16 cellular contexts compared by ENCODE assay signal in the genomic region with DNA sequence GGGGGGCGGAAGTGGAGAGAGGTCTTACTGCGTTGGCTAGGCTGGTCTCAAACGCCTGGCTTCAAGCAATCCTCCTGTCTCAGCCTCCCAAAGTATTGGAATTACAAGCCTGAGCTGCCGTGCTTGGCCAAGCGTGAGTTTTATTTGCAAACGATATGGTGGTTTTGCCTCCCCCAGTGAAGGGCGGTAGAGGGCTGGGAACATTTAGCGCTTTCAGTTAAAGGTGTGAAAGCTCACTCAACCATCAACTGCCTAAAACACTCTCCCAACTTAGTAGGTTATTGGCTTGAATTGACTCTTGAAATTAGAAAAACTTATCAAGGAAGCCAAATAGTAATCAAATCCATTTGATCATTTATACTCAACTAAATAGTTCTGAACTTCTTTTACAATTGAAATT.
DNase-seq lines count a peak whose midpoint lies in the region; ATAC-seq and TF ChIP-seq lines count a peak whose summit lies in the region.
"Had no signal": no experiment of that assay in that cellular context is flagged by ENCODE, and none has a peak within 500 bp of the region (broad histone marks: within the 10 kb centered on the region; RNA-seq: fewer than 3 reads in every experiment).

No MANE protein-coding gene starts in this region.

- no peak overlapping the region; the same call in 1 of the 2 replicates for H3K18ac ChIP-seq in IMR-90 (ENCODE audit: low read depth, low read length)

- H3K9ac ChIP-seq in IMR-90 (ENCODE audit: low read depth, low read length) = no peak overlapping the region

- H2BK15ac ChIP-seq in IMR-90 (ENCODE audit: low read depth, low read length) = 0 out of 3 replicates have a peak overlapping the region, but pooled peaks have one; percentile 45

- H2BK5ac ChIP-seq in IMR-90 (ENCODE audit: low read depth, low read length, poor library complexity, severe bottlenecking) = no peak overlapping the region

- peaks cover 18% of the 10 kb centered on the region for H3K4me1 ChIP-seq in IMR-90 (ENCODE audit: control insufficient read depth, insufficient read depth, low read length)
- peaks cover 0 to 70% (median 2%) of the 10 kb centered on the region in 4 donors for H3K4me1 ChIP-seq in tibial artery
- H3K4me1 ChIP-seq: A549, BE2C had no signal

- H3K4me3 Mint-ChIP-seq in memory B cell = peak overlapping the region; percentile 11
- no peak overlapping the region for H3K4me3 Mint-ChIP-seq in activated CD4-positive, alpha-beta memory T cell treated with anti-CD3 and anti-CD28 coated beads for 36 hours
- no peak overlapping the region for H3K4me3 Mint-ChIP-seq in activated T-cell treated with anti-CD3 and anti-CD28 coated beads, Interleukin-2, amount 50 U/mL, for 24 hours
- H3K4me3 Mint-ChIP-seq: CD14-positive monocyte; CD8-positive, alpha-beta T cell had no signal

- no peak overlapping the region for H3K4me2 ChIP-seq in IMR-90 (ENCODE audit: low read depth, low read length)
- H3K4me2 ChIP-seq: A549 had no signal

- TF ChIP-seq CTCF in IMR-90 (conservative IDR thresholded peaks at IDR 0.05; ENCODE audit: low read depth, low read length) (no peak), tibial artery (IDR thresholded peaks at IDR 0.05) (no peak)

- BruUV-seq in IMR-90 (replicated peaks; lab: Mats Ljungman, UMichigan) = no TSS peak

- H2BK20ac ChIP-seq in IMR-90 (ENCODE audit: low read depth, low read length) = no peak overlapping the region; the same call in 1 of the 2 replicates

- POLR2A ChIA-PET in IMR-90 (lab: Charles Lee; ENCODE audit: unreplicated experiment) = no interaction called here
- POLR2A ChIA-PET in activated CD4-positive, alpha-beta memory T cell treated with anti-CD3 and anti-CD28 coated beads for 36 hours (lab: Charles Lee) = no interaction called here

- no CpG with 5 or more reads among the region's 8 CpGs for WGBS in IMR-90 (ENCODE audit: extremely low coverage in 2 of 2, insufficient read length in 1 of 2), 2 experiments

- peaks cover 3% of the 10 kb centered on the region; the same call in 1 of the 2 replicates for H3K9me3 ChIP-seq in IMR-90 (ENCODE audit: control insufficient read depth, insufficient read depth, low read length)
- H3K9me3 ChIP-seq in tibial artery = no peaks in the 10 kb centered on the region
- H3K9me3 ChIP-seq: A549, BE2C had no signal

- H3K36me3 ChIP-seq in IMR-90 (ENCODE audit: control insufficient read depth, insufficient read depth, low read length) (no peaks in the 10 kb centered on the region), tibial artery (no peaks in the 10 kb centered on the region)
- H3K36me3 ChIP-seq: BE2C had no signal

- no peak overlapping the region for H2AK9ac ChIP-seq in IMR-90 (replicated peaks; ENCODE audit: low read depth, low read length, poor library complexity)

- no peak for TF ChIP-seq RAD21 in IMR-90 (IDR thresholded peaks at IDR 0.05; ENCODE audit: low read length)

- H3K27ac ChIP-seq in IMR-90 (ENCODE audit: insufficient read depth, low read length) (no peak overlapping the region), tibial artery (peak overlapping the region; percentile 46 to 67)
- H3K27ac ChIP-seq: A549 had no signal

- no peak overlapping the region for H3K56ac ChIP-seq in IMR-90 (ENCODE audit: extremely low read depth, insufficient read depth, low read length)

- H3K27ac Mint-ChIP-seq in memory B cell = no peak overlapping the region
- no peak overlapping the region for H3K27ac Mint-ChIP-seq in activated CD4-positive, alpha-beta memory T cell treated with anti-CD3 and anti-CD28 coated beads for 36 hours
- H3K27ac Mint-ChIP-seq in activated T-cell treated with anti-CD3 and anti-CD28 coated beads, Interleukin-2, amount 50 U/mL, for 24 hours = no peak overlapping the region
- H3K27ac Mint-ChIP-seq: CD14-positive monocyte; CD8-positive, alpha-beta T cell had no signal

- H4K91ac ChIP-seq in IMR-90 (ENCODE audit: insufficient read depth, low read depth, low read length) = no peak overlapping the region

- DNase-seq in IMR-90 (no peak), glomerular visceral epithelial cell (ENCODE audit: extremely low spot score) (peak; percentile 35), memory B cell (ENCODE audit: low spot score in 2 of 2) (no peak), tibial artery (no peak)
- DNase-seq in activated CD4-positive, alpha-beta memory T cell treated with anti-CD3 and anti-CD28 coated beads for 36 hours = no peak
- DNase-seq in activated T-cell treated with anti-CD3 and anti-CD28 coated beads, Interleukin-2, amount 50 U/mL, for 24 hours = no peak
- DNase-seq: BE2C; CD8-positive, alpha-beta T cell; COR-L47; DMS153; DMS79 treated with DMSO at 0.1 percent for 48 hours; GDM1; HCEC 1CT had no signal

- H3K4me3 ChIP-seq in IMR-90 (ENCODE audit: insufficient read depth, low read depth, low read length) = no peak overlapping the region
- H3K4me3 ChIP-seq in tibial artery = no peak overlapping the region
- H3K4me3 ChIP-seq: A549 had no signal

- CTCF ChIA-PET in IMR-90 (lab: Yijun Ruan, JAX) = no interaction called here
- CTCF ChIA-PET in activated CD4-positive, alpha-beta memory T cell treated with anti-CD3 and anti-CD28 coated beads for 36 hours (lab: Charles Lee) = no interaction called here

- peaks cover 13% of the 10 kb centered on the region for H3K4me1 Mint-ChIP-seq in memory B cell
- H3K4me1 Mint-ChIP-seq in activated CD4-positive, alpha-beta memory T cell treated with anti-CD3 and anti-CD28 coated beads for 36 hours (ENCODE audit: low read depth) = peaks cover 12% of the 10 kb centered on the region
- H3K4me1 Mint-ChIP-seq in activated T-cell treated with anti-CD3 and anti-CD28 coated beads, Interleukin-2, amount 50 U/mL, for 24 hours (ENCODE audit: low read depth) = peaks cover 9% of the 10 kb centered on the region

- H2AFZ ChIP-seq in IMR-90 (replicated peaks; ENCODE audit: low read length, poor library complexity) = no peak overlapping the region

- H4K20me1 ChIP-seq in IMR-90 (ENCODE audit: insufficient read depth, low read length) = no peaks in the 10 kb centered on the region

- H3K23ac ChIP-seq in IMR-90 (ENCODE audit: low read depth, low read length) = no peak overlapping the region

- no peak overlapping the region for H4K5ac ChIP-seq in IMR-90 (ENCODE audit: low read depth, low read length)

- intact Hi-C loops in IMR-90 (cut with micrococcal nuclease) (no loop called here), tibial artery (cut with DNase I; ENCODE audit: low total_unique reads) (no loop called here)
- intact Hi-C loops in activated CD4-positive, alpha-beta memory T cell treated with anti-CD3 and anti-CD28 coated beads for 36 hours (cut with micrococcal nuclease) = no loop called here

- H3K27me3 Mint-ChIP-seq in memory B cell = no peaks in the 10 kb centered on the region
- peaks cover 2% of the 10 kb centered on the region for H3K27me3 Mint-ChIP-seq in activated CD4-positive, alpha-beta memory T cell treated with anti-CD3 and anti-CD28 coated beads for 36 hours
- no peaks in the 10 kb centered on the region for H3K27me3 Mint-ChIP-seq in activated T-cell treated with anti-CD3 and anti-CD28 coated beads, Interleukin-2, amount 50 U/mL, for 24 hours

- no peaks in the 10 kb centered on the region for H3K9me3 Mint-ChIP-seq in memory B cell
- H3K9me3 Mint-ChIP-seq in activated CD4-positive, alpha-beta memory T cell treated with anti-CD3 and anti-CD28 coated beads for 36 hours = no peaks in the 10 kb centered on the region
- no peaks in the 10 kb centered on the region for H3K9me3 Mint-ChIP-seq in activated T-cell treated with anti-CD3 and anti-CD28 coated beads, Interleukin-2, amount 50 U/mL, for 24 hours
- H3K9me3 Mint-ChIP-seq: CD8-positive, alpha-beta T cell had no signal

- H3K79me1 ChIP-seq in IMR-90 (ENCODE audit: low read depth in 1 of 2, low read length in 2 of 2) = peaks cover 0 to 11% of the 10 kb centered on the region in 2 experiments; a peak in 3 of 4 replicates

- TF ChIP-seq POLR2A in IMR-90 (IDR thresholded peaks at IDR 0.05; ENCODE audit: low read depth, low read length) = no peak

- dilution Hi-C loops in IMR-90 (cut with HindIII; ENCODE audit: low sequenced_read_pairs, unreplicated experiment) = no loop called here

- ATAC-seq in IMR-90 (ENCODE audit: low read depth) (no peak), memory B cell (ENCODE audit: low read depth) (peak; percentile 33), HG03571 (IDR thresholded peaks at IDR 0.05; ENCODE audit: unreplicated experiment) (no peak)
- ATAC-seq: A549; CD8-positive, alpha-beta T cell had no signal

- in situ Hi-C loops in IMR-90 (cut with MboI; ENCODE audit: low sequenced_read_pairs) = no loop called here

- H2BK120ac ChIP-seq in IMR-90 (ENCODE audit: low read depth, low read length) = peak overlapping the region; percentile 59; the same call in 1 of the 2 replicates

- no peak overlapping the region for H4K8ac ChIP-seq in IMR-90 (ENCODE audit: low read depth in 2 of 2, low read length in 2 of 2)

- H3K27me3 ChIP-seq in IMR-90 (ENCODE audit: control insufficient read depth, insufficient read depth, low read length) (no peaks in the 10 kb centered on the region), tibial artery (no peaks in the 10 kb centered on the region)
- H3K27me3 ChIP-seq: BE2C had no signal

- peaks cover 9% of the 10 kb centered on the region for H3K9me1 ChIP-seq in IMR-90 (ENCODE audit: insufficient read depth, low read length)

- H2AK5ac ChIP-seq in IMR-90 (ENCODE audit: low read depth, low read length) = peak overlapping the region; percentile 66

- H3K4ac ChIP-seq in IMR-90 (ENCODE audit: low read depth, low read length) = peak overlapping the region; percentile 46; the same call in 1 of the 2 replicates

- H3K36me3 Mint-ChIP-seq in memory B cell = peaks cover 2% of the 10 kb centered on the region
- no peaks in the 10 kb centered on the region for H3K36me3 Mint-ChIP-seq in activated CD4-positive, alpha-beta memory T cell treated with anti-CD3 and anti-CD28 coated beads for 36 hours
- no peaks in the 10 kb centered on the region for H3K36me3 Mint-ChIP-seq in activated T-cell treated with anti-CD3 and anti-CD28 coated beads, Interleukin-2, amount 50 U/mL, for 24 hours (ENCODE audit: low read depth)
- H3K36me3 Mint-ChIP-seq: CD8-positive, alpha-beta T cell had no signal

- no peak overlapping the region for H3K14ac ChIP-seq in IMR-90 (replicated peaks; ENCODE audit: low read depth, low read length)

TF ChIP-seq in IMR-90, 13 proteins besides CTCF, POLR2A, EP300 and RAD21:
- TF ChIP-seq MAFK (IDR thresholded peaks at IDR 0.05; ENCODE audit: low read depth, low read length) (no peak), RCOR1 (IDR thresholded peaks at IDR 0.05; ENCODE audit: insufficient replicate concordance, low read length) (no peak), MXI1 (IDR thresholded peaks at IDR 0.05; ENCODE audit: borderline replicate concordance, low read depth, low read length) (no peak), SMC3 (IDR thresholded peaks at IDR 0.05; ENCODE audit: low read depth, low read length) (no peak), NFE2L2 (IDR thresholded peaks at IDR 0.05; ENCODE audit: low read depth, low read length) (no peak)
